ENCODE assay signal across 25 cellular contexts in the genomic region with DNA sequence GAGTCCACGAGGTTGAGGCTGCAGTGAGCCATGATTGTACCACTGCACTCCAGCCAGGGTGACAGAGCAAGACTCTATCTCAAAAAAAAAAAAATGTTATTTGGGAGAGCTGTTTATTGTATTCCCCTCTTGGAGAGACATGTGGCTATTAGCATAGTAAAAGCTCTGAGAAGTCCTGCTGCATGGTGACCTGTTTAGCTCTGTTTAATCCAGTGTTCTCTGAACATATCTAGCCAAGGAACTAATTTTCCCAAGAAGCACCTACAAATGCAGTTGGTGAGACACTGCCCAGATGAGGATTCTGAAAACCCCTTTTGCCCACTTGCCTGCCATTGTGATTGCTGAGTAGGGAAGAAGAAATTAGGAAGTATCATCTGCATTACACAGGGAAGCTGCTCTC. TPM values are rescaled to one million over a fixed set of nuclear protein-coding genes. Genes with fewer than 3 reads are reported as not detected.
DNase-seq lines count a peak whose midpoint lies in the region; ATAC-seq and TF ChIP-seq lines count a peak whose summit lies in the region.
"Had no signal": no experiment of that assay in that cellular context is flagged by ENCODE, and none has a peak within 500 bp of the region (broad histone marks: within the 10 kb centered on the region; RNA-seq: fewer than 3 reads in every experiment).

No MANE protein-coding gene starts in this region.

- H3K9me2 ChIP-seq in PC-9 (ENCODE audit: insufficient read depth): no peaks in the 10 kb centered on the region
- H3K9me2 ChIP-seq: SK-N-SH had no signal

- TF ChIP-seq POLR2A in gastroesophageal sphincter (IDR thresholded peaks at IDR 0.05) (no peak), vagina (IDR thresholded peaks at IDR 0.05) (no peak)

- TF ChIP-seq CTCF in heart right ventricle (IDR thresholded peaks at IDR 0.05): no peak
- TF ChIP-seq CTCF in PC-9 (conservative IDR thresholded peaks at IDR 0.05): no peak
- TF ChIP-seq CTCF in gastroesophageal sphincter (IDR thresholded peaks at IDR 0.05): no peak
- no peak for TF ChIP-seq CTCF in vagina (IDR thresholded peaks at IDR 0.05)

- ATAC-seq in heart right ventricle (no peak), Right ventricle myocardium inferior (no peak), gastroesophageal sphincter (no peak)
- ATAC-seq: Panc1 had no signal

- peaks cover 76% of the 10 kb centered on the region for H3F3A ChIP-seq in PC-9 (ENCODE audit: insufficient read depth, low read depth)

- TF ChIP-seq EP300 in gastroesophageal sphincter (IDR thresholded peaks at IDR 0.05): no peak

- H3K4me1 ChIP-seq in heart right ventricle (peaks cover 40 to 97% (median 93%) of the 10 kb centered on the region in 9 donors), PC-9 (replicated peaks; ENCODE audit: insufficient read depth) (peaks cover 28% of the 10 kb centered on the region), gastroesophageal sphincter (peaks cover 2 to 100% (median 51%) of the 10 kb centered on the region in 3 donors), vagina (peaks cover 89% of the 10 kb centered on the region)

- H3K27ac ChIP-seq in heart right ventricle (peak overlapping the region in 9 of 10 donors; percentile 29 to 89 (median 73)), PC-9 (peak overlapping the region; percentile 24; the same call in 1 of the 2 replicates), gastroesophageal sphincter (peak overlapping the region in 3 of 4 donors; percentile 40 to 70 (median 68)), vagina (peak overlapping the region; percentile 15)
- H3K27ac ChIP-seq: BLaER1, RWPE1 had no signal

- H4K20me1 ChIP-seq in PC-9 (ENCODE audit: insufficient read depth): peaks cover 100% of the 10 kb centered on the region
- H4K20me1 ChIP-seq: BLaER1 had no signal

- H3K27me3 ChIP-seq in heart right ventricle (no peaks in the 10 kb centered on the region), PC-9 (ENCODE audit: insufficient read depth, low read depth) (no peaks in the 10 kb centered on the region), gastroesophageal sphincter (no peaks in the 10 kb centered on the region), vagina (no peaks in the 10 kb centered on the region)
- H3K27me3 ChIP-seq: BLaER1, MG63 had no signal

- no peak overlapping the region for H2AFZ ChIP-seq in PC-9

- no TSS peak for BruUV-seq in PC-9 (replicated peaks; lab: Mats Ljungman, UMichigan)

- CTCF ChIA-PET in PC-9 (lab: Charles Lee): interaction anchor here (0.7 kb wide), 1 partner anchor 268 kb away, joined by 6 read pairs; no protein-coding TSS in a partner anchor

- H3K9me3 ChIP-seq in heart right ventricle (no peaks in the 10 kb centered on the region), PC-9 (ENCODE audit: insufficient read depth, low read depth) (no peaks in the 10 kb centered on the region), gastroesophageal sphincter (no peaks in the 10 kb centered on the region), vagina (no peaks in the 10 kb centered on the region)
- H3K9me3 ChIP-seq: BLaER1, MG63, SK-N-SH had no signal

- POLR2A ChIA-PET in PC-9 (lab: Charles Lee; ENCODE audit: unreplicated experiment): no interaction called here

- intact Hi-C loops in heart right ventricle (cut with DNase I) (loop anchor here in 1 of 10 donors (5.0 kb wide), 1 partner anchor 35 kb away; no protein-coding TSS in a partner anchor), Right ventricle myocardium inferior (cut with DNase I) (loop anchor here (5.0 kb wide), 1 partner anchor 35 kb away; no protein-coding TSS in a partner anchor), PC-9 (cut with micrococcal nuclease; ENCODE audit: unreplicated experiment) (no loop called here), vagina (cut with DNase I) (no loop called here)

- H3K36me3 ChIP-seq in heart right ventricle (peaks cover 0 to 28% (median 0%) of the 10 kb centered on the region in 9 donors), PC-9 (ENCODE audit: low read depth) (peaks cover 84% of the 10 kb centered on the region), gastroesophageal sphincter (peaks cover 0 to 3% of the 10 kb centered on the region in 2 donors), vagina (no peaks in the 10 kb centered on the region)
- H3K36me3 ChIP-seq: BLaER1, MG63 had no signal

- H3K4me3 ChIP-seq in heart right ventricle (no peak overlapping the region), PC-9 (no peak overlapping the region), gastroesophageal sphincter (no peak overlapping the region), vagina (no peak overlapping the region)
- H3K4me3 ChIP-seq: BLaER1, MG63 had no signal

- WGBS in heart right ventricle, 2 donors: 57 to 78% methylated on average over 1 of the region's 1 CpG
- 60% methylated on average over 1 of the region's 1 CpG; no CpG with 5 or more reads in 1 of the 2 donors for WGBS in gastroesophageal sphincter (ENCODE audit: low coverage in 1 of 2), 2 donors

- no peak overlapping the region for H3K4me2 ChIP-seq in PC-9
- H3K4me2 ChIP-seq: BLaER1, SK-N-SH had no signal

- peaks cover 99% of the 10 kb centered on the region for H3K79me2 ChIP-seq in PC-9 (ENCODE audit: low read depth)

- DNase-seq in heart right ventricle (no peak), Right ventricle myocardium inferior (ENCODE audit: missing footprints) (no peak), PC-9 (no peak), vagina (ENCODE audit: extremely low spot score in 2 of 2) (no peak), SK-N-DZ (ENCODE audit: low spot score) (no peak), NCI-H1105 (lab: John Stamatoyannopoulos, UW) (no peak)
- DNase-seq: CD4-positive, alpha-beta T cell; H7; KBM-7; MG63; NCI-H1048; NCI-H1417 treated with DMSO at 0.1 percent for 48 hours; NCI-H1694 treated with DMSO at 0.1 percent for 48 hours; NCI-H2081 treated with DMSO at 0.1 percent for 48 hours; NCI-H2171; NCI-H226; NCI-H510A; NCI-H69; SIG-M5; SK-N-SH had no signal

RNA-seq across cellular contexts. Expression of a gene that starts 15.6 kb away (rescaled TPM):
- total RNA-seq in heart right ventricle: 100 to 1,000 TPM in 9 of 10 donors, 10 to 100 TPM in 1; 91.9 to 380 (median 166) TPM
- 100 to 1,000 TPM; 134 to 173 TPM for polyA plus RNA-seq in heart right ventricle
- total RNA-seq in Right ventricle myocardium inferior: 288 TPM
- total RNA-seq in PC-9 (2021): 79.8 and 89.3 TPM in 2 replicates
- total RNA-seq in gastroesophageal sphincter: 100 to 1,000 TPM; 560 to 818 (median 738) TPM
- total RNA-seq in vagina: 262 TPM
- not detected in 2 replicates for polyA plus RNA-seq in SK-N-DZ (2014; cell fraction: cytosol; rRNA removed)
- 0.09 TPM in 1 of 2 replicates, not detected in the other for polyA plus RNA-seq in SK-N-DZ (2014; cell fraction: nucleus; rRNA removed)
- total RNA-seq: G401 had no signal

Comparison
In these comparisons a context has a peak if more than half of its experiments do, and no peak if none do; other contexts are left out.
1. H3K27ac ChIP-seq: peak in every context shown above with its lines; median percentile 73 in heart right ventricle; 68 in gastroesophageal sphincter; 24 in PC-9; 15 in vagina.